12 cellular contexts compared by ENCODE assay signal in the genomic region with DNA sequence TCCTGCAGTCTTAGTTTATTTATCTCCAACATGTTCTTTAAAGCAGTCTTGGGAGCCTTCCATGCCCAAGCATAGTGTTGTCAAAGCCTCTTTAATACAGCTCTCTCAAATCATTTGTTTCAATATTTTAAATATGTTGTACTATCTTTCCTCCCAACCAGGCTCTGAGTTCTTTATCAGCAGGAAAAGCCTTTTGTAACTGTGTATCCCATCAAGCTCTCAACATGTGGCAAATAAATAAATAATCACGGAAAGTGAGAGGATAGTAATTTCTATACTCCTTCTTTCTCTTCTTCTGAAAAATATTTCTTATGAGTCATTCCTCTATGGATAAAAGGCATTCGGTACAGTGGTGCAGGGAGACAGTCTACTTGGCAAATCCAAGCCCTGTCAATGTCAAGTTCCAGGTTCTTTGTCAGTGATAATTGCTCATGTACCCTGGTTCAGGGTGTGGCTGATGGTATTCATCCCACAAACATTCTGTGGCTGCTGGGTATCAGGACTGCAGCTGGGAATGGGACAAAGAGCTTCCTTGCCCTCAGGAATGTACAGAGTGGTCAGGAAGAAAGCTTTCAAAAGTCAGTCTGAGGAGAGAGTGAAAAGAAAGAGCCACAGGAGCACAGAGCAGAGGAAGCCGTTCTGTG.
DNase-seq lines count a peak whose midpoint lies in the region; ATAC-seq and TF ChIP-seq lines count a peak whose summit lies in the region.
"Had no signal": no experiment of that assay in that cellular context is flagged by ENCODE, and none has a peak within 500 bp of the region (broad histone marks: within the 10 kb centered on the region; RNA-seq: fewer than 3 reads in every experiment).

No MANE protein-coding gene starts in this region.

- no peaks in the 10 kb centered on the region for H4K20me1 ChIP-seq in MM.1S (ENCODE audit: insufficient read depth, low read length)

- H3K4me3 ChIP-seq in choroid plexus epithelial cell (ENCODE audit: low read depth, low read length), result no peak overlapping the region
- H3K4me3 ChIP-seq in mucosa of descending colon, result no peak overlapping the region
- no peak overlapping the region for H3K4me3 ChIP-seq in MM.1S (ENCODE audit: low read length)
- H3K4me3 ChIP-seq: gastrocnemius medialis had no signal

- no peaks in the 10 kb centered on the region for H3K4me1 Mint-ChIP-seq in activated naive CD8-positive, alpha-beta T cell treated with anti-CD3 and anti-CD28 coated beads, Interleukin-2, amount 50 U/mL, for 24 hours
- H3K4me1 Mint-ChIP-seq: CD14-positive monocyte; stimulated activated memory B cell treated with anti-CD40 and anti-IgM and Interleukin-4, amounts not matched to agents 10 μg/mL and 1 μg/mL and 100 μg/mL, for 72 hours had no signal

- no peak overlapping the region for H2AFZ ChIP-seq in MM.1S (ENCODE audit: low read length)

- H3K4me3 Mint-ChIP-seq in activated naive CD8-positive, alpha-beta T cell treated with anti-CD3 and anti-CD28 coated beads, Interleukin-2, amount 50 U/mL, for 24 hours, result no peak overlapping the region
- H3K4me3 Mint-ChIP-seq: CD14-positive monocyte; stimulated activated memory B cell treated with anti-CD40 and anti-IgM and Interleukin-4, amounts not matched to agents 10 μg/mL and 1 μg/mL and 100 μg/mL, for 72 hours had no signal

- H3K79me2 ChIP-seq in MM.1S (ENCODE audit: low read length), result no peaks in the 10 kb centered on the region

- H3K27me3 Mint-ChIP-seq in activated naive CD8-positive, alpha-beta T cell treated with anti-CD3 and anti-CD28 coated beads, Interleukin-2, amount 50 U/mL, for 24 hours, result no peaks in the 10 kb centered on the region
- H3K27me3 Mint-ChIP-seq: stimulated activated memory B cell treated with anti-CD40 and anti-IgM and Interleukin-4, amounts not matched to agents 10 μg/mL and 1 μg/mL and 100 μg/mL, for 72 hours had no signal

- DNase-seq in AG08395 (ENCODE audit: low spot score) (peak; percentile 91), choroid plexus epithelial cell (ENCODE audit: low read depth) (peak; percentile 90), mucosa of descending colon (peak in 1 of 3 donors; percentile 34), GM19238 (ENCODE audit: insufficient read length, low spot score) (no peak), MM.1S (no peak)
- no peak for DNase-seq in stimulated activated CD4-positive, alpha-beta T cell treated with anti-CD3 and anti-CD28 coated beads, Interleukin-15, amount 100 ng/mL, for 24 hours
- no peak for DNase-seq in activated naive CD8-positive, alpha-beta T cell treated with anti-CD3 and anti-CD28 coated beads, Interleukin-2, amount 50 U/mL, for 24 hours
- DNase-seq: gastrocnemius medialis, occipital lobe had no signal

- TF ChIP-seq CTCF in choroid plexus epithelial cell (conservative IDR thresholded peaks at IDR 0.05; ENCODE audit: low read depth, low read length), result no peak
- no peak for TF ChIP-seq CTCF in mucosa of descending colon (IDR thresholded peaks at IDR 0.05)
- no peak for TF ChIP-seq CTCF in MM.1S (IDR thresholded peaks at IDR 0.05; ENCODE audit: low read length)

- H3F3A ChIP-seq in MM.1S (ENCODE audit: insufficient read depth, low read length), result no peaks in the 10 kb centered on the region

- H3K9me3 Mint-ChIP-seq in activated naive CD8-positive, alpha-beta T cell treated with anti-CD3 and anti-CD28 coated beads, Interleukin-2, amount 50 U/mL, for 24 hours, result no peaks in the 10 kb centered on the region

- H3K27me3 ChIP-seq in MM.1S (replicated peaks; ENCODE audit: insufficient read depth, low read length), result no peaks in the 10 kb centered on the region
- H3K27me3 ChIP-seq: gastrocnemius medialis had no signal

- ATAC-seq in mucosa of descending colon, result peak; percentile 68
- ATAC-seq in activated naive CD8-positive, alpha-beta T cell treated with anti-CD3 and anti-CD28 coated beads, Interleukin-2, amount 50 U/mL, for 24 hours, result no peak
- ATAC-seq: stimulated activated memory B cell treated with anti-CD40 and anti-IgM and Interleukin-4, amounts not matched to agents 10 μg/mL and 1 μg/mL and 100 μg/mL, for 72 hours had no signal

- no peaks in the 10 kb centered on the region for H3K9me2 ChIP-seq in MM.1S (replicated peaks; ENCODE audit: insufficient read depth, low read length)

- no peak overlapping the region for H3K27ac ChIP-seq in MM.1S (ENCODE audit: low read length)
- H3K27ac ChIP-seq: gastrocnemius medialis had no signal

- H3K4me1 ChIP-seq in mucosa of descending colon (ENCODE audit: low read depth) (peaks cover 2% of the 10 kb centered on the region), MM.1S (ENCODE audit: low read length) (no peaks in the 10 kb centered on the region)
- H3K4me1 ChIP-seq: gastrocnemius medialis had no signal

- peak; percentile 18; the same call in 1 of the 2 replicates for TF ChIP-seq EP300 in Ishikawa (IDR thresholded peaks at IDR 0.05; ENCODE audit: borderline replicate concordance)

- H3K36me3 ChIP-seq in mucosa of descending colon (ENCODE audit: low read depth), result no peaks in the 10 kb centered on the region
- no peaks in the 10 kb centered on the region for H3K36me3 ChIP-seq in MM.1S (replicated peaks; ENCODE audit: insufficient read depth, low read length)
- H3K36me3 ChIP-seq: gastrocnemius medialis had no signal

- H3K9ac ChIP-seq in MM.1S (ENCODE audit: low read length), result no peak overlapping the region

- intact Hi-C loops in mucosa of descending colon (cut with DNase I, micrococcal nuclease), result no loop called here

- H3K9me3 ChIP-seq in mucosa of descending colon (no peaks in the 10 kb centered on the region), MM.1S (replicated peaks; ENCODE audit: insufficient read depth, low read length) (no peaks in the 10 kb centered on the region)
- H3K9me3 ChIP-seq: gastrocnemius medialis had no signal

- no peaks in the 10 kb centered on the region for H3K36me3 Mint-ChIP-seq in activated naive CD8-positive, alpha-beta T cell treated with anti-CD3 and anti-CD28 coated beads, Interleukin-2, amount 50 U/mL, for 24 hours (ENCODE audit: low read depth)
- H3K36me3 Mint-ChIP-seq: CD14-positive monocyte; stimulated activated memory B cell treated with anti-CD40 and anti-IgM and Interleukin-4, amounts not matched to agents 10 μg/mL and 1 μg/mL and 100 μg/mL, for 72 hours had no signal

- H3K4me2 ChIP-seq in MM.1S (ENCODE audit: low read depth, low read length), result no peak overlapping the region

- no peak overlapping the region for H3K27ac Mint-ChIP-seq in activated naive CD8-positive, alpha-beta T cell treated with anti-CD3 and anti-CD28 coated beads, Interleukin-2, amount 50 U/mL, for 24 hours
- H3K27ac Mint-ChIP-seq: CD14-positive monocyte; stimulated activated memory B cell treated with anti-CD40 and anti-IgM and Interleukin-4, amounts not matched to agents 10 μg/mL and 1 μg/mL and 100 μg/mL, for 72 hours had no signal

- no peak for TF ChIP-seq RAD21 in Ishikawa (IDR thresholded peaks at IDR 0.05; ENCODE audit: low read depth)

TF ChIP-seq in Ishikawa, 13 proteins besides CTCF, POLR2A, EP300 and RAD21:
- TF ChIP-seq, protein P1, sequence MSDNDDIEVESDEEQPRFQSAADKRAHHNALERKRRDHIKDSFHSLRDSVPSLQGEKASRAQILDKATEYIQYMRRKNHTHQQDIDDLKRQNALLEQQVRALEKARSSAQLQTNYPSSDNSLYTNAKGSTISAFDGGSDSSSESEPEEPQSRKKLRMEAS (IDR thresholded peaks at IDR 0.05), result no peak
- TF ChIP-seq TEAD4 (IDR thresholded peaks at IDR 0.05), result peak; percentile 35; the same call in 1 of the 2 replicates
- TF ChIP-seq CEBPB (IDR thresholded peaks at IDR 0.05), result no peak
- no peak for TF ChIP-seq TAF1 (IDR thresholded peaks at IDR 0.05; ENCODE audit: low read depth)
- TF ChIP-seq, protein P2, sequence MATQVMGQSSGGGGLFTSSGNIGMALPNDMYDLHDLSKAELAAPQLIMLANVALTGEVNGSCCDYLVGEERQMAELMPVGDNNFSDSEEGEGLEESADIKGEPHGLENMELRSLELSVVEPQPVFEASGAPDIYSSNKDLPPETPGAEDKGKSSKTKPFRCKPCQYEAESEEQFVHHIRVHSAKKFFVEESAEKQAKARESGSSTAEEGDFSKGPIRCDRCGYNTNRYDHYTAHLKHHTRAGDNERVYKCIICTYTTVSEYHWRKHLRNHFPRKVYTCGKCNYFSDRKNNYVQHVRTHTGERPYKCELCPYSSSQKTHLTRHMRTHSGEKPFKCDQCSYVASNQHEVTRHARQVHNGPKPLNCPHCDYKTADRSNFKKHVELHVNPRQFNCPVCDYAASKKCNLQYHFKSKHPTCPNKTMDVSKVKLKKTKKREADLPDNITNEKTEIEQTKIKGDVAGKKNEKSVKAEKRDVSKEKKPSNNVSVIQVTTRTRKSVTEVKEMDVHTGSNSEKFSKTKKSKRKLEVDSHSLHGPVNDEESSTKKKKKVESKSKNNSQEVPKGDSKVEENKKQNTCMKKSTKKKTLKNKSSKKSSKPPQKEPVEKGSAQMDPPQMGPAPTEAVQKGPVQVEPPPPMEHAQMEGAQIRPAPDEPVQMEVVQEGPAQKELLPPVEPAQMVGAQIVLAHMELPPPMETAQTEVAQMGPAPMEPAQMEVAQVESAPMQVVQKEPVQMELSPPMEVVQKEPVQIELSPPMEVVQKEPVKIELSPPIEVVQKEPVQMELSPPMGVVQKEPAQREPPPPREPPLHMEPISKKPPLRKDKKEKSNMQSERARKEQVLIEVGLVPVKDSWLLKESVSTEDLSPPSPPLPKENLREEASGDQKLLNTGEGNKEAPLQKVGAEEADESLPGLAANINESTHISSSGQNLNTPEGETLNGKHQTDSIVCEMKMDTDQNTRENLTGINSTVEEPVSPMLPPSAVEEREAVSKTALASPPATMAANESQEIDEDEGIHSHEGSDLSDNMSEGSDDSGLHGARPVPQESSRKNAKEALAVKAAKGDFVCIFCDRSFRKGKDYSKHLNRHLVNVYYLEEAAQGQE (IDR thresholded peaks at IDR 0.05; ENCODE audit: low read depth), result no peak
- no peak for TF ChIP-seq TCF12 (IDR thresholded peaks at IDR 0.05; ENCODE audit: low read depth)
- no peak for TF ChIP-seq ZBTB7A (IDR thresholded peaks at IDR 0.05; ENCODE audit: low read depth)
- TF ChIP-seq FOXM1 (IDR thresholded peaks at IDR 0.05; ENCODE audit: borderline replicate concordance, low read depth), result no peak

Comparison
In these comparisons a context has a peak if more than half of its experiments do, and no peak if none do; other contexts are left out.
1. DNase-seq: peak in AG08395 (single experiment) and choroid plexus epithelial cell (single experiment); none in stimulated activated CD4-positive, alpha-beta T cell treated with anti-CD3 and anti-CD28 coated beads, Interleukin-15, amount 100 ng/mL, for 24 hours (single experiment), activated naive CD8-positive, alpha-beta T cell treated with anti-CD3 and anti-CD28 coated beads, Interleukin-2, amount 50 U/mL, for 24 hours (single experiment), GM19238 (single experiment) and MM.1S (single experiment).